Comparison of ENCODE assay signal across 17 cellular contexts in the genomic region with DNA sequence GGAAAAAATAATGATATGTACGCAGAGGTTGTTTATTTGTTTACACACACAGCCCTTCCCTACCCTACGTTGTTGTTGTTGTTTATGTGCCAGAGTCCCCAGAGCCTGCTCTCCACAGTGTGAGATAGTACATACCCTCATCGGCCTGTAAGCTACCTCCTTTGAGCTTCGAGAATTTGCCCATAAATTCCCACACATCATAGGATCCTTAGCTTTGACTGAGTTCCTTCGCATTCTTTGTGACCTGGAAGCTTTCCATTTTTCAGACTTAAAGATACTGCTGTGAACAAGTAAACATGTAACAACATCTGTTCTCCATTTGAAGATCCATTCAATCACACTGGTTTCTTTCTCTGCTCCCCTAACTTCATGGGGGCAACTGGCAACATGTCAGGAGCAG.
DNase-seq lines count a peak whose midpoint lies in the region; ATAC-seq, FAIRE-seq and TF ChIP-seq lines count a peak whose summit lies in the region.
"Had no signal": no experiment of that assay in that cellular context is flagged by ENCODE, and none has a peak within 500 bp of the region (broad histone marks: within the 10 kb centered on the region; RNA-seq: fewer than 3 reads in every experiment).

No MANE protein-coding gene starts in this region.

- no TSS peak for BruUV-seq in IMR-90 (replicated peaks; lab: Mats Ljungman, UMichigan)

- no peak overlapping the region for H2AFZ ChIP-seq in IMR-90 (replicated peaks; ENCODE audit: low read length, poor library complexity)
- H2AFZ ChIP-seq in H1 (ENCODE audit: low read length) = 0 out of 2 replicates have a peak overlapping the region, but pooled peaks have one; percentile 3

- H3K36me3 ChIP-seq in IMR-90 (ENCODE audit: control insufficient read depth, insufficient read depth, low read length) (no peaks in the 10 kb centered on the region), H1 (ENCODE audit: control insufficient read depth in 2 of 4, insufficient read depth in 4 of 4, low read length in 3 of 4) (no peaks in the 10 kb centered on the region)

- H3K4ac ChIP-seq in IMR-90 (ENCODE audit: low read depth, low read length) (peak overlapping the region; percentile 28; the same call in 1 of the 2 replicates), H1 (replicated peaks; ENCODE audit: insufficient read length, low read depth, low read length) (no peak overlapping the region)

- H4K8ac ChIP-seq in IMR-90 (ENCODE audit: low read depth in 2 of 2, low read length in 2 of 2) = 0 out of 4 replicates have a peak overlapping the region, but pooled peaks of 1 of the 2 experiments have one; percentile 17
- H4K8ac ChIP-seq in H1 (ENCODE audit: extremely low read depth, insufficient read depth, low read length) = no peak overlapping the region

- no peak overlapping the region for H3K9ac ChIP-seq in IMR-90 (ENCODE audit: low read depth, low read length)
- H3K9ac ChIP-seq in H1 (replicated peaks in 1 of 4; ENCODE audit: extremely low read depth in 1 of 4, low read depth in 3 of 4, low read length in 3 of 4) = no peak overlapping the region

- H3K4me1 ChIP-seq in IMR-90 (ENCODE audit: control insufficient read depth, insufficient read depth, low read length) (peaks cover 8% of the 10 kb centered on the region), H1 (replicated peaks in 1 of 4; ENCODE audit: control insufficient read depth in 3 of 4, insufficient read depth in 4 of 4, low read length in 3 of 4) (peaks cover 0 to 9% (median 2%) of the 10 kb centered on the region in 4 experiments; a peak in 3 of 7 replicates)

- no peaks in the 10 kb centered on the region for H3K23me2 ChIP-seq in H1 (ENCODE audit: low read depth, low read length)

- H4K20me1 ChIP-seq in IMR-90 (ENCODE audit: insufficient read depth, low read length) (no peaks in the 10 kb centered on the region), H1 (replicated peaks in 1 of 2; ENCODE audit: control insufficient read depth in 1 of 2, insufficient read depth in 2 of 2, low read length in 2 of 2) (no peaks in the 10 kb centered on the region)

- no peak overlapping the region for H2AK9ac ChIP-seq in IMR-90 (replicated peaks; ENCODE audit: low read depth, low read length, poor library complexity)

- no peaks in the 10 kb centered on the region for H3K36me3 Mint-ChIP-seq in mesothelial cell of epicardium
- peaks cover 6 to 9% of the 10 kb centered on the region in 2 donors for H3K36me3 Mint-ChIP-seq in stimulated activated naive B cell treated with anti-CD40 and anti-IgM and Interleukin-4, amounts not matched to agents 10 μg/mL and 1 μg/mL and 100 μg/mL, for 72 hours

- CTCF ChIA-PET in IMR-90 (lab: Yijun Ruan, JAX) (no interaction called here), H1 (lab: Charles Lee; ENCODE audit: partially characterized antibody) (interaction anchor here (1.1 to 2.1 kb wide), 3 partner anchors 10 to 12 kb away, joined by 4 to 7 read pairs (median 7); no protein-coding TSS in a partner anchor), RWPE1 (lab: Yijun Ruan, JAX) (no interaction called here)

- H3K79me1 ChIP-seq in IMR-90 (ENCODE audit: low read depth in 1 of 2, low read length in 2 of 2) = no peaks in the 10 kb centered on the region
- H3K79me1 ChIP-seq in H1 (ENCODE audit: low read depth, low read length) = no peaks in the 10 kb centered on the region

- in situ Hi-C loops in IMR-90 (cut with MboI; ENCODE audit: low sequenced_read_pairs) = no loop called here

- H3K14ac ChIP-seq in IMR-90 (replicated peaks; ENCODE audit: low read depth, low read length) (peak overlapping the region; percentile 5; the same call in 1 of the 2 replicates), H1 (ENCODE audit: insufficient read length) (no peak overlapping the region)

- FAIRE-seq in H1 (lab: Jason Lieb, UNC) = no peak
- FAIRE-seq: G401.6, GM12878, HepG2 had no signal

- TF ChIP-seq EP300 in H1 (IDR thresholded peaks at IDR 0.05; ENCODE audit: borderline replicate concordance in 1 of 2, low read depth in 2 of 2, low read length in 2 of 2) = no peak

- no peak overlapping the region for H2BK5ac ChIP-seq in IMR-90 (ENCODE audit: low read depth, low read length, poor library complexity, severe bottlenecking)
- H2BK5ac ChIP-seq in H1 (ENCODE audit: low read depth, low read length) = no peak overlapping the region

- 56% methylated on average over 2 of the region's 5 CpGs; no CpG with 5 or more reads in 1 of the 2 experiments for WGBS in IMR-90 (ENCODE audit: extremely low coverage in 2 of 2, insufficient read length in 1 of 2), 2 experiments
- 86% methylated on average over 5 of the region's 5 CpGs; no CpG with 5 or more reads in 1 of the 2 experiments for WGBS in H1 (ENCODE audit: extremely low coverage in 1 of 2, insufficient coverage in 1 of 2, insufficient read length in 1 of 2, insufficient replicate concordance in 2 of 2, low coverage in 1 of 2, low lambda C conversion rate in 2 of 2, missing lambda C conversion rate in 1 of 2), 2 experiments

- no peak overlapping the region for H3K4me3 ChIP-seq in IMR-90 (ENCODE audit: insufficient read depth, low read depth, low read length)
- no peak overlapping the region for H3K4me3 ChIP-seq in H1 (ENCODE audit: extremely low read depth in 1 of 4, insufficient read depth in 2 of 4, low read depth in 3 of 4, low read length in 4 of 4)
- H3K4me3 ChIP-seq: GM12878 had no signal

- H3K79me2 ChIP-seq in H1 (ENCODE audit: control insufficient read depth in 1 of 2, insufficient read depth in 2 of 2, low read length in 2 of 2) = no peaks in the 10 kb centered on the region

- no peak overlapping the region; the same call in 1 of the 2 replicates for H2BK120ac ChIP-seq in IMR-90 (ENCODE audit: low read depth, low read length)
- no peak overlapping the region for H2BK120ac ChIP-seq in H1 (replicated peaks; ENCODE audit: low read depth, low read length)

- TF ChIP-seq POLR2A in IMR-90 (IDR thresholded peaks at IDR 0.05; ENCODE audit: low read depth, low read length) = no peak
- no peak for TF ChIP-seq POLR2A in H1 (IDR thresholded peaks at IDR 0.05; ENCODE audit: control extremely low read depth in 1 of 2, low read depth in 2 of 2, low read length in 2 of 2)

- H3K9me3 ChIP-seq in IMR-90 (ENCODE audit: control insufficient read depth, insufficient read depth, low read length) (peaks cover 6% of the 10 kb centered on the region), H1 (ENCODE audit: insufficient read depth in 2 of 2, low read depth in 1 of 2, low read length in 1 of 2) (no peaks in the 10 kb centered on the region)

- no peak for DNase-seq in IMR-90
- DNase-seq in H1 (ENCODE audit: low read depth in 1 of 2, low spot score in 2 of 2) = no peak
- no peak for DNase-seq in mesothelial cell of epicardium (ENCODE audit: low spot score in 2 of 2, unreplicated experiment in 2 of 2)
- no peak for DNase-seq in stimulated activated naive B cell treated with anti-CD40 and anti-IgM and Interleukin-4, amounts not matched to agents 10 μg/mL and 1 μg/mL and 100 μg/mL, for 72 hours
- DNase-seq in NCI-H1694 treated with DMSO at 0.1 percent for 48 hours (lab: John Stamatoyannopoulos, UW) = no peak
- no peak for DNase-seq in cerebellum (ENCODE audit: low spot score)
- no peak for DNase-seq in RWPE1 (ENCODE audit: low spot score)
- DNase-seq: CD4-positive, CD25-positive, alpha-beta regulatory T cell; DMS53; GOT3; NCI-H1048; NCI-H1436 treated with DMSO at 0.1 percent for 48 hours; NCI-H2081; NCI-H748 treated with DMSO at 0.1 percent for 48 hours had no signal

- no peak for TF ChIP-seq CTCF in IMR-90 (conservative IDR thresholded peaks at IDR 0.05; ENCODE audit: low read depth, low read length)
- no peak for TF ChIP-seq CTCF in H1 (IDR thresholded peaks at IDR 0.05; ENCODE audit: control extremely low read depth in 1 of 3, insufficient read depth in 1 of 3, low read depth in 1 of 3, low read length in 3 of 3)
- TF ChIP-seq CTCF in mesothelial cell of epicardium (IDR thresholded peaks at IDR 0.05; ENCODE audit: unreplicated experiment) = no peak
- TF ChIP-seq CTCF in RWPE1 (conservative IDR thresholded peaks at IDR 0.05; ENCODE audit: low read depth) = no peak

- H4K5ac ChIP-seq in IMR-90 (ENCODE audit: low read depth, low read length) (peak overlapping the region; percentile 12; the same call in 1 of the 2 replicates), H1 (ENCODE audit: insufficient read length, low read depth, low read length) (no peak overlapping the region)

- peak overlapping the region; percentile 72; the same call in 1 of the 2 replicates for H2BK12ac ChIP-seq in H1 (ENCODE audit: low read depth, low read length)

- dilution Hi-C loops in IMR-90 (cut with HindIII; ENCODE audit: low sequenced_read_pairs, unreplicated experiment) = no loop called here

- no peaks in the 10 kb centered on the region for H3K27me3 Mint-ChIP-seq in mesothelial cell of epicardium (ENCODE audit: low read depth)
- H3K27me3 Mint-ChIP-seq in stimulated activated naive B cell treated with anti-CD40 and anti-IgM and Interleukin-4, amounts not matched to agents 10 μg/mL and 1 μg/mL and 100 μg/mL, for 72 hours = no peaks in the 10 kb centered on the region
- H3K27me3 Mint-ChIP-seq: CD4-positive, CD25-positive, alpha-beta regulatory T cell had no signal

- H2AK5ac ChIP-seq in IMR-90 (ENCODE audit: low read depth, low read length) (peak overlapping the region; percentile 72; the same call in 1 of the 2 replicates), H1 (ENCODE audit: low read depth, low read length) (no peak overlapping the region)

- no peak overlapping the region for H3K4me3 Mint-ChIP-seq in mesothelial cell of epicardium
- no peak overlapping the region for H3K4me3 Mint-ChIP-seq in stimulated activated naive B cell treated with anti-CD40 and anti-IgM and Interleukin-4, amounts not matched to agents 10 μg/mL and 1 μg/mL and 100 μg/mL, for 72 hours
- H3K4me3 Mint-ChIP-seq: CD4-positive, CD25-positive, alpha-beta regulatory T cell had no signal

- H3K4me2 ChIP-seq in IMR-90 (ENCODE audit: low read depth, low read length) (no peak overlapping the region), H1 (ENCODE audit: insufficient read depth in 1 of 2, low read depth in 2 of 2, low read length in 2 of 2) (no peak overlapping the region)

- no peak overlapping the region for H3K23ac ChIP-seq in IMR-90 (ENCODE audit: low read depth, low read length)
- H3K23ac ChIP-seq in H1 (ENCODE audit: insufficient read length) = no peak overlapping the region

- H3K9me1 ChIP-seq in IMR-90 (ENCODE audit: insufficient read depth, low read length) = peaks cover 6% of the 10 kb centered on the region; the same call in 1 of the 2 replicates

- H3K27ac ChIP-seq in IMR-90 (ENCODE audit: insufficient read depth, low read length) = no peak overlapping the region
- H3K27ac ChIP-seq in H1 (ENCODE audit: low read depth, low read length) = no peak overlapping the region
- no peak overlapping the region for H3K27ac ChIP-seq in RWPE1

- peaks cover 24% of the 10 kb centered on the region for H3K4me1 Mint-ChIP-seq in mesothelial cell of epicardium
- H3K4me1 Mint-ChIP-seq in stimulated activated naive B cell treated with anti-CD40 and anti-IgM and Interleukin-4, amounts not matched to agents 10 μg/mL and 1 μg/mL and 100 μg/mL, for 72 hours = peaks cover 25 to 38% of the 10 kb centered on the region in 2 donors

- POLR2A ChIA-PET in IMR-90 (lab: Charles Lee; ENCODE audit: unreplicated experiment) = no interaction called here
- POLR2A ChIA-PET in H1 (lab: Charles Lee; ENCODE audit: partially characterized antibody) = no interaction called here
- POLR2A ChIA-PET in RWPE1 (lab: Yijun Ruan, JAX; ENCODE audit: low non-redundant PET) = no interaction called here

- H3K9me3 Mint-ChIP-seq in mesothelial cell of epicardium = peaks cover 9% of the 10 kb centered on the region
- H3K9me3 Mint-ChIP-seq in stimulated activated naive B cell treated with anti-CD40 and anti-IgM and Interleukin-4, amounts not matched to agents 10 μg/mL and 1 μg/mL and 100 μg/mL, for 72 hours = peaks cover 6 to 7% of the 10 kb centered on the region in 2 donors

- H3K56ac ChIP-seq in IMR-90 (ENCODE audit: extremely low read depth, insufficient read depth, low read length) = no peak overlapping the region
- H3K56ac ChIP-seq in H1 (replicated peaks; ENCODE audit: insufficient read length, low read depth, low read length) = no peak overlapping the region

- H2BK15ac ChIP-seq in IMR-90 (ENCODE audit: low read depth, low read length) (no peak overlapping the region), H1 (ENCODE audit: low read length) (peak overlapping the region; percentile 37; the same call in 1 of the 2 replicates)

- H3K27me3 ChIP-seq in IMR-90 (ENCODE audit: control insufficient read depth, insufficient read depth, low read length) = no peaks in the 10 kb centered on the region
- H3K27me3 ChIP-seq in H1 (replicated peaks in 1 of 4; ENCODE audit: control insufficient read depth in 3 of 4, extremely low read depth in 1 of 4, insufficient read depth in 3 of 4, low read length in 3 of 4) = no peaks in the 10 kb centered on the region

- H3K18ac ChIP-seq in IMR-90 (ENCODE audit: low read depth, low read length) (0 out of 2 replicates have a peak overlapping the region, but pooled peaks have one; percentile 16), H1 (ENCODE audit: extremely low read depth, low read length) (no peak overlapping the region)

- H2BK20ac ChIP-seq in IMR-90 (ENCODE audit: low read depth, low read length) (peak overlapping the region; percentile 5; the same call in 1 of the 2 replicates), H1 (ENCODE audit: low read length) (no peak overlapping the region)

- H4K91ac ChIP-seq in IMR-90 (ENCODE audit: insufficient read depth, low read depth, low read length) (no peak overlapping the region), H1 (replicated peaks; ENCODE audit: insufficient read length, low read length) (no peak overlapping the region)

- peak overlapping the region; percentile 11 for H3K27ac Mint-ChIP-seq in mesothelial cell of epicardium
- peak overlapping the region; percentile 7 for H3K27ac Mint-ChIP-seq in stimulated activated naive B cell treated with anti-CD40 and anti-IgM and Interleukin-4, amounts not matched to agents 10 μg/mL and 1 μg/mL and 100 μg/mL, for 72 hours

- TF ChIP-seq RAD21 in IMR-90 (IDR thresholded peaks at IDR 0.05; ENCODE audit: low read length) (no peak), H1 (IDR thresholded peaks at IDR 0.05 in 1 of 2, conservative IDR thresholded peaks at IDR 0.05 in 1 of 2; ENCODE audit: low read depth in 2 of 2, low read length in 2 of 2) (no peak)

- ATAC-seq in IMR-90 (ENCODE audit: low read depth) = 0 out of 2 replicates have a peak, but pooled peaks have one; percentile 12
- ATAC-seq in stimulated activated naive B cell treated with anti-CD40 and anti-IgM and Interleukin-4, amounts not matched to agents 10 μg/mL and 1 μg/mL and 100 μg/mL, for 72 hours (replicated peaks) = no peak
- ATAC-seq: GM12878, HepG2 had no signal

- intact Hi-C loops in IMR-90 (cut with micrococcal nuclease) = loop anchor here (2.0 kb wide), 1 partner anchor 17 kb away; no protein-coding TSS in a partner anchor
